1 cellular context compared by ENCODE assay signal in the genomic region with DNA sequence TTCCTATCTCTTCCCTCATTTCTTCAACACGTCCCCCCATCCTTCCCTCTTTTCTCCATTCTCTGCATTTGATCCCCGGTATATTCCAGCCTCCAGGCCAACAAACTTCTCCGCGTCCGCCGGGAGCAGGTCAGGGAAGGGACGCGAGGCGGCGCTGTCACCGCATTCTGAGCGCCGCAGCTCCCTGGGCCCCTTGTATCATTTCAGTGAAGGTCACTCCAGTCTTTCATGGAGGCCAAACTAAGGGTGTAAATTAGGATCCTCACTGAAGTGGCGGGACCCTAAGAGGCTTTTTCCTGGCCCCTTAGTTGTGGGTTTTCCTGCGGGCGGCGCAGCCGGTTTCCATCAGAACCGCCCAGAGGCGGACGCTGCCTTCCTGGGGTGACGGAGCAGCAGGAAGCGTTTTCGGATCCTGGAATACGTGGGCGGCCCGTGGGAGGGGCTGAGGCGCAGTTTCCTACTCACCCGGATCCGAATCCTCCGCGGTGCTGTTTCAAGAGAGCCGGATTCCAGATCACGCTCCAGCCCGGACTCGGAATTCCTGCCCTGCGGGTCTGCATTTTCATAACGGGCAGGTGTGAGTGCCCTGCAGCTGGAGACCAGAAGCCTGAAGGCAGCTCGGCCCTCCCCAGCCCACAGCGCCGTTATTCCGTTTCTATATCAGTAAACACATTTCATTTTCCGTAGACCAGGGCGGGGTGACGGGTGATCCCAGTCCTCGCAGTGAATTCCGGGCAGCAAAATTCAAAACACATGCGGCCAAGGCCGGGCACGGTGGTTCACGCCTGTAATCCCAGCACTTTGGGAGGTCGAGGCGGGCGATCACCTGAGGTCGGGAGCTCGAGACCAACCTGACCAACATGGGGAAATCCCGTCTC.
TF ChIP-seq lines count a peak whose summit lies in the region.

No MANE protein-coding gene starts in this region.

TF ChIP-seq in HepG2, 621 proteins besides CTCF, POLR2A, EP300 and RAD21 (continued from another document and continues in another):
- TF ChIP-seq, protein P1, sequence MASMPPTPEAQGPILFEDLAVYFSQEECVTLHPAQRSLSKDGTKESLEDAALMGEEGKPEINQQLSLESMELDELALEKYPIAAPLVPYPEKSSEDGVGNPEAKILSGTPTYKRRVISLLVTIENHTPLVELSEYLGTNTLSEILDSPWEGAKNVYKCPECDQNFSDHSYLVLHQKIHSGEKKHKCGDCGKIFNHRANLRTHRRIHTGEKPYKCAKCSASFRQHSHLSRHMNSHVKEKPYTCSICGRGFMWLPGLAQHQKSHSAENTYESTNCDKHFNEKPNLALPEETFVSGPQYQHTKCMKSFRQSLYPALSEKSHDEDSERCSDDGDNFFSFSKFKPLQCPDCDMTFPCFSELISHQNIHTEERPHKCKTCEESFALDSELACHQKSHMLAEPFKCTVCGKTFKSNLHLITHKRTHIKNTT (CRISPR knock-in tag; IDR thresholded peaks at IDR 0.05) = no peak
- TF ChIP-seq, protein P2, sequence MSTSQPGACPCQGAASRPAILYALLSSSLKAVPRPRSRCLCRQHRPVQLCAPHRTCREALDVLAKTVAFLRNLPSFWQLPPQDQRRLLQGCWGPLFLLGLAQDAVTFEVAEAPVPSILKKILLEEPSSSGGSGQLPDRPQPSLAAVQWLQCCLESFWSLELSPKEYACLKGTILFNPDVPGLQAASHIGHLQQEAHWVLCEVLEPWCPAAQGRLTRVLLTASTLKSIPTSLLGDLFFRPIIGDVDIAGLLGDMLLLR (CRISPR knock-in tag; IDR thresholded peaks at IDR 0.05) = no peak
- TF ChIP-seq, protein P3, sequence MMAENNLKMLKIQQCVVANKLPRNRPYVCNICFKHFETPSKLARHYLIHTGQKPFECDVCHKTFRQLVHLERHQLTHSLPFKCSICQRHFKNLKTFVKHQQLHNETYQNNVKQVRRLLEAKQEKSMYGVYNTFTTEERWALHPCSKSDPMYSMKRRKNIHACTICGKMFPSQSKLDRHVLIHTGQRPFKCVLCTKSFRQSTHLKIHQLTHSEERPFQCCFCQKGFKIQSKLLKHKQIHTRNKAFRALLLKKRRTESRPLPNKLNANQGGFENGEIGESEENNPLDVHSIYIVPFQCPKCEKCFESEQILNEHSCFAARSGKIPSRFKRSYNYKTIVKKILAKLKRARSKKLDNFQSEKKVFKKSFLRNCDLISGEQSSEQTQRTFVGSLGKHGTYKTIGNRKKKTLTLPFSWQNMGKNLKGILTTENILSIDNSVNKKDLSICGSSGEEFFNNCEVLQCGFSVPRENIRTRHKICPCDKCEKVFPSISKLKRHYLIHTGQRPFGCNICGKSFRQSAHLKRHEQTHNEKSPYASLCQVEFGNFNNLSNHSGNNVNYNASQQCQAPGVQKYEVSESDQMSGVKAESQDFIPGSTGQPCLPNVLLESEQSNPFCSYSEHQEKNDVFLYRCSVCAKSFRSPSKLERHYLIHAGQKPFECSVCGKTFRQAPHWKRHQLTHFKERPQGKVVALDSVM (CRISPR knock-in tag; IDR thresholded peaks at IDR 0.05) = no peak; the same call in 1 of the 2 replicates
- TF ChIP-seq, protein P4, sequence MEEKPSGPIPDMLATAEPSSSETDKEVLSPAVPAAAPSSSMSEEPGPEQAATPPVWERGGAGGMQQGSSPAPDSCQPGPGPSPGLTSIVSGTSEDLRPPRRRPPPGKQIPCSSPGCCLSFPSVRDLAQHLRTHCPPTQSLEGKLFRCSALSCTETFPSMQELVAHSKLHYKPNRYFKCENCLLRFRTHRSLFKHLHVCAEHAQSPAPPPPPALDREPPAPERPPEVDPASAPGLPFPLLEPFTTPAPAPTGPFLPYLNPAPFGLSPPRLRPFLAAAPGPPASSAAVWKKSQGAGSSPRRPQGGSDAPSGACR (CRISPR knock-in tag; IDR thresholded peaks at IDR 0.05) = no peak
- TF ChIP-seq RELA (CRISPR knock-in tag; IDR thresholded peaks at IDR 0.05) (0 out of 2 replicates have a peak, but pooled peaks have one; percentile 25), ZNF7 (CRISPR knock-in tag; IDR thresholded peaks at IDR 0.05) (no peak), ZNF263 (CRISPR knock-in tag; IDR thresholded peaks at IDR 0.05) (no peak), SMAD9 (CRISPR knock-in tag; IDR thresholded peaks at IDR 0.05) (peak; percentile 65; the same call in 1 of the 2 replicates), TAF1 (CRISPR knock-in tag; IDR thresholded peaks at IDR 0.05) (peak; percentile 56), SKI (IDR thresholded peaks at IDR 0.05; ENCODE audit: partially characterized antibody) (no peak), ZNF567 (CRISPR knock-in tag; IDR thresholded peaks at IDR 0.05; ENCODE audit: borderline replicate concordance) (no peak; the same call in 1 of the 2 replicates), NBN (conservative IDR thresholded peaks at IDR 0.05) (no peak), ZNF430 (CRISPR knock-in tag; IDR thresholded peaks at IDR 0.05) (no peak), KMT2A (CRISPR knock-in tag; IDR thresholded peaks at IDR 0.05) (peak; percentile 69; the same call in 1 of the 2 replicates), ZNF878 (CRISPR knock-in tag; IDR thresholded peaks at IDR 0.05) (peak; percentile 62; the same call in 1 of the 2 replicates), EEA1 (CRISPR knock-in tag; IDR thresholded peaks at IDR 0.05; ENCODE audit: borderline replicate concordance) (no peak; the same call in 1 of the 2 replicates), GZF1 (CRISPR knock-in tag; IDR thresholded peaks at IDR 0.05) (no peak), ZNF83 (CRISPR knock-in tag; IDR thresholded peaks at IDR 0.05; ENCODE audit: borderline replicate concordance) (no peak), ARNT2 (CRISPR knock-in tag; IDR thresholded peaks at IDR 0.05; ENCODE audit: low read depth) (no peak), ZNF121 (CRISPR knock-in tag; IDR thresholded peaks at IDR 0.05) (peak; percentile 21; the same call in 1 of the 2 replicates), ZNF670 (CRISPR knock-in tag; IDR thresholded peaks at IDR 0.05; ENCODE audit: borderline replicate concordance) (peak; percentile 48; the same call in 1 of the 2 replicates), ZNF562 (CRISPR knock-in tag; IDR thresholded peaks at IDR 0.05; ENCODE audit: borderline replicate concordance) (no peak), YY1 (IDR thresholded peaks at IDR 0.05; ENCODE audit: insufficient read depth, insufficient replicate concordance, low read depth, low read length) (peak; percentile 47), SP5 (CRISPR knock-in tag; IDR thresholded peaks at IDR 0.05; ENCODE audit: borderline replicate concordance, low read depth) (peak; percentile 61), ZNF205 (CRISPR knock-in tag; IDR thresholded peaks at IDR 0.05) (peak; percentile 54; the same call in 1 of the 2 replicates), ZNF354B (CRISPR knock-in tag; IDR thresholded peaks at IDR 0.05) (no peak), ZNF251 (CRISPR knock-in tag; IDR thresholded peaks at IDR 0.05) (no peak), DNMT3B (CRISPR knock-in tag; conservative IDR thresholded peaks at IDR 0.05) (peak; percentile 81; the same call in 1 of the 2 replicates), ZNF235 (CRISPR knock-in tag; IDR thresholded peaks at IDR 0.05; ENCODE audit: borderline replicate concordance) (peak; percentile 14; the same call in 1 of the 2 replicates), ZFAT (CRISPR knock-in tag; conservative IDR thresholded peaks at IDR 0.05) (no peak), TCF7L2 (IDR thresholded peaks at IDR 0.05; ENCODE audit: low read depth, low read length) (no peak), ZNF224 (CRISPR knock-in tag; IDR thresholded peaks at IDR 0.05) (peak; percentile 95), SNAI1 (CRISPR knock-in tag; IDR thresholded peaks at IDR 0.05; ENCODE audit: borderline replicate concordance) (no peak), ZNF124 (CRISPR knock-in tag; IDR thresholded peaks at IDR 0.05) (peak; percentile 63), ZNF782 (CRISPR knock-in tag; IDR thresholded peaks at IDR 0.05; ENCODE audit: borderline replicate concordance) (peak; percentile 19; the same call in 1 of the 2 replicates), NCOA5 (CRISPR knock-in tag; IDR thresholded peaks at IDR 0.05) (no peak)
- TF ChIP-seq, protein P5, sequence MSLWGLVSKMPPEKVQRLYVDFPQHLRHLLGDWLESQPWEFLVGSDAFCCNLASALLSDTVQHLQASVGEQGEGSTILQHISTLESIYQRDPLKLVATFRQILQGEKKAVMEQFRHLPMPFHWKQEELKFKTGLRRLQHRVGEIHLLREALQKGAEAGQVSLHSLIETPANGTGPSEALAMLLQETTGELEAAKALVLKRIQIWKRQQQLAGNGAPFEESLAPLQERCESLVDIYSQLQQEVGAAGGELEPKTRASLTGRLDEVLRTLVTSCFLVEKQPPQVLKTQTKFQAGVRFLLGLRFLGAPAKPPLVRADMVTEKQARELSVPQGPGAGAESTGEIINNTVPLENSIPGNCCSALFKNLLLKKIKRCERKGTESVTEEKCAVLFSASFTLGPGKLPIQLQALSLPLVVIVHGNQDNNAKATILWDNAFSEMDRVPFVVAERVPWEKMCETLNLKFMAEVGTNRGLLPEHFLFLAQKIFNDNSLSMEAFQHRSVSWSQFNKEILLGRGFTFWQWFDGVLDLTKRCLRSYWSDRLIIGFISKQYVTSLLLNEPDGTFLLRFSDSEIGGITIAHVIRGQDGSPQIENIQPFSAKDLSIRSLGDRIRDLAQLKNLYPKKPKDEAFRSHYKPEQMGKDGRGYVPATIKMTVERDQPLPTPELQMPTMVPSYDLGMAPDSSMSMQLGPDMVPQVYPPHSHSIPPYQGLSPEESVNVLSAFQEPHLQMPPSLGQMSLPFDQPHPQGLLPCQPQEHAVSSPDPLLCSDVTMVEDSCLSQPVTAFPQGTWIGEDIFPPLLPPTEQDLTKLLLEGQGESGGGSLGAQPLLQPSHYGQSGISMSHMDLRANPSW (CRISPR knock-in tag; IDR thresholded peaks at IDR 0.05; ENCODE audit: borderline replicate concordance) = peak; percentile 51; the same call in 1 of the 2 replicates
- TF ChIP-seq, protein P6, sequence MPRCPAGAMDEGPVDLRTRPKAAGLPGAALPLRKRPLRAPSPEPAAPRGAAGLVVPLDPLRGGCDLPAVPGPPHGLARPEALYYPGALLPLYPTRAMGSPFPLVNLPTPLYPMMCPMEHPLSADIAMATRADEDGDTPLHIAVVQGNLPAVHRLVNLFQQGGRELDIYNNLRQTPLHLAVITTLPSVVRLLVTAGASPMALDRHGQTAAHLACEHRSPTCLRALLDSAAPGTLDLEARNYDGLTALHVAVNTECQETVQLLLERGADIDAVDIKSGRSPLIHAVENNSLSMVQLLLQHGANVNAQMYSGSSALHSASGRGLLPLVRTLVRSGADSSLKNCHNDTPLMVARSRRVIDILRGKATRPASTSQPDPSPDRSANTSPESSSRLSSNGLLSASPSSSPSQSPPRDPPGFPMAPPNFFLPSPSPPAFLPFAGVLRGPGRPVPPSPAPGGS (CRISPR knock-in tag; IDR thresholded peaks at IDR 0.05) = no peak; the same call in 1 of the 2 replicates
- TF ChIP-seq, protein P7, sequence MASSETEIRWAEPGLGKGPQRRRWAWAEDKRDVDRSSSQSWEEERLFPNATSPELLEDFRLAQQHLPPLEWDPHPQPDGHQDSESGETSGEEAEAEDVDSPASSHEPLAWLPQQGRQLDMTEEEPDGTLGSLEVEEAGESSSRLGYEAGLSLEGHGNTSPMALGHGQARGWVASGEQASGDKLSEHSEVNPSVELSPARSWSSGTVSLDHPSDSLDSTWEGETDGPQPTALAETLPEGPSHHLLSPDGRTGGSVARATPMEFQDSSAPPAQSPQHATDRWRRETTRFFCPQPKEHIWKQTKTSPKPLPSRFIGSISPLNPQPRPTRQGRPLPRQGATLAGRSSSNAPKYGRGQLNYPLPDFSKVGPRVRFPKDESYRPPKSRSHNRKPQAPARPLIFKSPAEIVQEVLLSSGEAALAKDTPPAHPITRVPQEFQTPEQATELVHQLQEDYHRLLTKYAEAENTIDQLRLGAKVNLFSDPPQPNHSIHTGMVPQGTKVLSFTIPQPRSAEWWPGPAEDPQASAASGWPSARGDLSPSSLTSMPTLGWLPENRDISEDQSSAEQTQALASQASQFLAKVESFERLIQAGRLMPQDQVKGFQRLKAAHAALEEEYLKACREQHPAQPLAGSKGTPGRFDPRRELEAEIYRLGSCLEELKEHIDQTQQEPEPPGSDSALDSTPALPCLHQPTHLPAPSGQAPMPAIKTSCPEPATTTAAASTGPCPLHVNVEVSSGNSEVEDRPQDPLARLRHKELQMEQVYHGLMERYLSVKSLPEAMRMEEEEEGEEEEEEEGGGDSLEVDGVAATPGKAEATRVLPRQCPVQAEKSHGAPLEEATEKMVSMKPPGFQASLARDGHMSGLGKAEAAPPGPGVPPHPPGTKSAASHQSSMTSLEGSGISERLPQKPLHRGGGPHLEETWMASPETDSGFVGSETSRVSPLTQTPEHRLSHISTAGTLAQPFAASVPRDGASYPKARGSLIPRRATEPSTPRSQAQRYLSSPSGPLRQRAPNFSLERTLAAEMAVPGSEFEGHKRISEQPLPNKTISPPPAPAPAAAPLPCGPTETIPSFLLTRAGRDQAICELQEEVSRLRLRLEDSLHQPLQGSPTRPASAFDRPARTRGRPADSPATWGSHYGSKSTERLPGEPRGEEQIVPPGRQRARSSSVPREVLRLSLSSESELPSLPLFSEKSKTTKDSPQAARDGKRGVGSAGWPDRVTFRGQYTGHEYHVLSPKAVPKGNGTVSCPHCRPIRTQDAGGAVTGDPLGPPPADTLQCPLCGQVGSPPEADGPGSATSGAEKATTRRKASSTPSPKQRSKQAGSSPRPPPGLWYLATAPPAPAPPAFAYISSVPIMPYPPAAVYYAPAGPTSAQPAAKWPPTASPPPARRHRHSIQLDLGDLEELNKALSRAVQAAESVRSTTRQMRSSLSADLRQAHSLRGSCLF (CRISPR knock-in tag; IDR thresholded peaks at IDR 0.05; ENCODE audit: borderline replicate concordance) = no peak
- TF ChIP-seq, protein P8, sequence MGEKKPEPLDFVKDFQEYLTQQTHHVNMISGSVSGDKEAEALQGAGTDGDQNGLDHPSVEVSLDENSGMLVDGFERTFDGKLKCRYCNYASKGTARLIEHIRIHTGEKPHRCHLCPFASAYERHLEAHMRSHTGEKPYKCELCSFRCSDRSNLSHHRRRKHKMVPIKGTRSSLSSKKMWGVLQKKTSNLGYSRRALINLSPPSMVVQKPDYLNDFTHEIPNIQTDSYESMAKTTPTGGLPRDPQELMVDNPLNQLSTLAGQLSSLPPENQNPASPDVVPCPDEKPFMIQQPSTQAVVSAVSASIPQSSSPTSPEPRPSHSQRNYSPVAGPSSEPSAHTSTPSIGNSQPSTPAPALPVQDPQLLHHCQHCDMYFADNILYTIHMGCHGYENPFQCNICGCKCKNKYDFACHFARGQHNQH (CRISPR knock-in tag; IDR thresholded peaks at IDR 0.05) = peak; percentile 81
- TF ChIP-seq, protein P9, sequence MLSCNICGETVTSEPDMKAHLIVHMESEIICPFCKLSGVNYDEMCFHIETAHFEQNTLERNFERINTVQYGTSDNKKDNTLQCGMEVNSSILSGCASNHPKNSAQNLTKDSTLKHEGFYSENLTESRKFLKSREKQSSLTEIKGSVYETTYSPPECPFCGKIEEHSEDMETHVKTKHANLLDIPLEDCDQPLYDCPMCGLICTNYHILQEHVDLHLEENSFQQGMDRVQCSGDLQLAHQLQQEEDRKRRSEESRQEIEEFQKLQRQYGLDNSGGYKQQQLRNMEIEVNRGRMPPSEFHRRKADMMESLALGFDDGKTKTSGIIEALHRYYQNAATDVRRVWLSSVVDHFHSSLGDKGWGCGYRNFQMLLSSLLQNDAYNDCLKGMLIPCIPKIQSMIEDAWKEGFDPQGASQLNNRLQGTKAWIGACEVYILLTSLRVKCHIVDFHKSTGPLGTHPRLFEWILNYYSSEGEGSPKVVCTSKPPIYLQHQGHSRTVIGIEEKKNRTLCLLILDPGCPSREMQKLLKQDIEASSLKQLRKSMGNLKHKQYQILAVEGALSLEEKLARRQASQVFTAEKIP (CRISPR knock-in tag; IDR thresholded peaks at IDR 0.05; ENCODE audit: borderline replicate concordance) = no peak
